In the genomic region with DNA sequence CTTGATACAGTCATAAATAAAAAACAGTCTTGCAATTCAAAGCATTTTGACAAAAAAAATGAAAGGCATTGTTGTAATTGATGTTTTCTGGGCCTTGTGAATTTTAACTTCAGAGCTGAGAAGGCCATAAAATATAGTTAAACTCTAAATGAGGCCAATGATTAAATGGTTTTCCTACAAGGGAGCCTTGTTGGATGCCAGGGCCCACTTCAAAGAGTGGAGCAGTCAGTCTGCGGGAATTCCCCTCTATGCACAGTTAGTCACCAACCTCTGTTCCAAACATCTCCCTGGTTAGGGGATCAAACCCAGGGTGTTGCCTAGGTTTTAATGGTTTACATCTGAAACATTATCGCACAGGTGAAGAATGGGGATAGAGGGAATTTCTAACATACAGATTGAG, we compare ENCODE assay signal across 18 cellular contexts.
DNase-seq lines count a peak whose midpoint lies in the region; ATAC-seq, FAIRE-seq and TF ChIP-seq lines count a peak whose summit lies in the region.
"Had no signal": no experiment of that assay in that cellular context is flagged by ENCODE, and none has a peak within 500 bp of the region (broad histone marks: within the 10 kb centered on the region; RNA-seq: fewer than 3 reads in every experiment).

No MANE protein-coding gene starts in this region.

- CTCF ChIA-PET in A549 (lab: Yijun Ruan, JAX), result no interaction called here

- DNase-seq in A549 (ENCODE audit: low read depth in 1 of 2, low spot score in 1 of 2) (peak in 1 of 2 experiments; percentile 15), HK-2 (ENCODE audit: unreplicated experiment) (peak; percentile 54), astrocyte of the hippocampus (ENCODE audit: low read depth, low spot score) (peak; percentile 86), kidney glomerular epithelial cell (lab: John Stamatoyannopoulos, UW) (peak; percentile 61), superior temporal gyrus (ENCODE audit: extremely low spot score) (no peak)
- DNase-seq: activated B cell treated with CpG ODN at 0.5 μM for 24 hours; activated naive CD8-positive, alpha-beta T cell treated with anti-CD3 and anti-CD28 coated beads, Interleukin-2, amount 10 ng/mL, durations not matched to agents 7 days and 5 days; cerebellar nuclear complex; kidney; NCI-H524 treated with DMSO at 0.1 percent for 48 hours; SIG-M5 had no signal

- WGBS in A549 (ENCODE audit: missing lambda C conversion rate), result 40% methylated on average over 2 of the region's 2 CpGs

- no peak for TF ChIP-seq EP300 in A549 (IDR thresholded peaks at IDR 0.05)

- no peak for TF ChIP-seq POLR2A in A549 (IDR thresholded peaks at IDR 0.05; ENCODE audit: low read length)

- POLR2A ChIA-PET in A549 (lab: Yijun Ruan, JAX), result no interaction called here

- FAIRE-seq in A549 (lab: Jason Lieb, UNC), result no peak
- FAIRE-seq: H1, K562, kidney had no signal

- no peak for TF ChIP-seq RAD21 in A549 (conservative IDR thresholded peaks at IDR 0.05 in 1 of 2, IDR thresholded peaks at IDR 0.05 in 1 of 2)

- H3K27ac ChIP-seq in A549, result peak overlapping the region in 1 of 2 experiments; percentile 47; a peak in 3 of 6 replicates
- H3K27ac ChIP-seq: thoracic aorta had no signal

- peaks cover 51% of the 10 kb centered on the region for H3K4me1 ChIP-seq in A549

- H3K36me3 Mint-ChIP-seq in activated T-helper 17 cell treated with anti-CD3 and anti-CD28 coated beads, Interleukin-2, amount 50 U/mL, for 72 hours (ENCODE audit: low read depth), result no peaks in the 10 kb centered on the region
- H3K36me3 Mint-ChIP-seq: activated naive CD8-positive, alpha-beta T cell treated with anti-CD3 and anti-CD28 coated beads, Interleukin-2, amount 10 ng/mL, durations not matched to agents 7 days and 5 days; CD14-positive monocyte had no signal

- ATAC-seq in A549, result peak in 1 of 2 experiments; percentile 37; a peak in 2 of 6 replicates
- no peak for ATAC-seq in GM21576 (IDR thresholded peaks at IDR 0.05; ENCODE audit: unreplicated experiment)
- ATAC-seq in activated T-helper 17 cell treated with anti-CD3 and anti-CD28 coated beads, Interleukin-2, amount 50 U/mL, for 72 hours (replicated peaks), result no peak
- no peak for ATAC-seq in HG03342 (IDR thresholded peaks at IDR 0.05; ENCODE audit: unreplicated experiment)
- ATAC-seq: K562 had no signal

- no peaks in the 10 kb centered on the region for H3K4me1 Mint-ChIP-seq in activated T-helper 17 cell treated with anti-CD3 and anti-CD28 coated beads, Interleukin-2, amount 50 U/mL, for 72 hours
- H3K4me1 Mint-ChIP-seq: activated B cell treated with CpG ODN at 0.5 μM for 24 hours; activated naive CD8-positive, alpha-beta T cell treated with anti-CD3 and anti-CD28 coated beads, Interleukin-2, amount 10 ng/mL, durations not matched to agents 7 days and 5 days; CD14-positive monocyte had no signal

- no peak for TF ChIP-seq CTCF in A549 (IDR thresholded peaks at IDR 0.05)

- 0 out of 3 replicates have a peak overlapping the region, but pooled peaks have one; percentile 14 for H3K4me2 ChIP-seq in A549

- no peaks in the 10 kb centered on the region for H3K9me3 ChIP-seq in A549
- H3K9me3 ChIP-seq: thoracic aorta had no signal

- H3K27ac Mint-ChIP-seq in activated T-helper 17 cell treated with anti-CD3 and anti-CD28 coated beads, Interleukin-2, amount 50 U/mL, for 72 hours, result no peak overlapping the region
- H3K27ac Mint-ChIP-seq: activated B cell treated with CpG ODN at 0.5 μM for 24 hours; activated naive CD8-positive, alpha-beta T cell treated with anti-CD3 and anti-CD28 coated beads, Interleukin-2, amount 10 ng/mL, durations not matched to agents 7 days and 5 days; CD14-positive monocyte had no signal

- no peaks in the 10 kb centered on the region for H3K9me3 Mint-ChIP-seq in activated T-helper 17 cell treated with anti-CD3 and anti-CD28 coated beads, Interleukin-2, amount 50 U/mL, for 72 hours
- H3K9me3 Mint-ChIP-seq: activated naive CD8-positive, alpha-beta T cell treated with anti-CD3 and anti-CD28 coated beads, Interleukin-2, amount 10 ng/mL, durations not matched to agents 7 days and 5 days had no signal

- no peak overlapping the region for H3K4me3 Mint-ChIP-seq in activated T-helper 17 cell treated with anti-CD3 and anti-CD28 coated beads, Interleukin-2, amount 50 U/mL, for 72 hours
- H3K4me3 Mint-ChIP-seq: activated B cell treated with CpG ODN at 0.5 μM for 24 hours; activated naive CD8-positive, alpha-beta T cell treated with anti-CD3 and anti-CD28 coated beads, Interleukin-2, amount 10 ng/mL, durations not matched to agents 7 days and 5 days; CD14-positive monocyte had no signal

- no peak overlapping the region for H3K4me3 ChIP-seq in A549
- H3K4me3 ChIP-seq: K562, thoracic aorta had no signal

- H3K27me3 Mint-ChIP-seq in activated T-helper 17 cell treated with anti-CD3 and anti-CD28 coated beads, Interleukin-2, amount 50 U/mL, for 72 hours, result no peaks in the 10 kb centered on the region
- H3K27me3 Mint-ChIP-seq: activated B cell treated with CpG ODN at 0.5 μM for 24 hours; activated naive CD8-positive, alpha-beta T cell treated with anti-CD3 and anti-CD28 coated beads, Interleukin-2, amount 10 ng/mL, durations not matched to agents 7 days and 5 days had no signal

TF ChIP-seq in A549, 52 proteins besides CTCF, POLR2A, EP300 and RAD21:
- no peak for TF ChIP-seq HOXA7 (CRISPR knock-in tag; IDR thresholded peaks at IDR 0.05)
- no peak for TF ChIP-seq CHD2 (IDR thresholded peaks at IDR 0.05; ENCODE audit: low read length, partially characterized antibody)
- no peak for TF ChIP-seq HDAC2 (IDR thresholded peaks at IDR 0.05)
- TF ChIP-seq FOXS1 (CRISPR knock-in tag; IDR thresholded peaks at IDR 0.05), result no peak
- TF ChIP-seq BHLHE40 (IDR thresholded peaks at IDR 0.05; ENCODE audit: low read depth, low read length), result no peak
- TF ChIP-seq HOXB5 (CRISPR knock-in tag; IDR thresholded peaks at IDR 0.05), result no peak
- TF ChIP-seq, protein P1, sequence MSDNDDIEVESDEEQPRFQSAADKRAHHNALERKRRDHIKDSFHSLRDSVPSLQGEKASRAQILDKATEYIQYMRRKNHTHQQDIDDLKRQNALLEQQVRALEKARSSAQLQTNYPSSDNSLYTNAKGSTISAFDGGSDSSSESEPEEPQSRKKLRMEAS (IDR thresholded peaks at IDR 0.05), result no peak
- TF ChIP-seq HOXB13 (CRISPR knock-in tag; IDR thresholded peaks at IDR 0.05; ENCODE audit: low read depth), result no peak
- TF ChIP-seq KDM5A (IDR thresholded peaks at IDR 0.05), result no peak
- TF ChIP-seq JUN (IDR thresholded peaks at IDR 0.05), result no peak
